In the genomic region with DNA sequence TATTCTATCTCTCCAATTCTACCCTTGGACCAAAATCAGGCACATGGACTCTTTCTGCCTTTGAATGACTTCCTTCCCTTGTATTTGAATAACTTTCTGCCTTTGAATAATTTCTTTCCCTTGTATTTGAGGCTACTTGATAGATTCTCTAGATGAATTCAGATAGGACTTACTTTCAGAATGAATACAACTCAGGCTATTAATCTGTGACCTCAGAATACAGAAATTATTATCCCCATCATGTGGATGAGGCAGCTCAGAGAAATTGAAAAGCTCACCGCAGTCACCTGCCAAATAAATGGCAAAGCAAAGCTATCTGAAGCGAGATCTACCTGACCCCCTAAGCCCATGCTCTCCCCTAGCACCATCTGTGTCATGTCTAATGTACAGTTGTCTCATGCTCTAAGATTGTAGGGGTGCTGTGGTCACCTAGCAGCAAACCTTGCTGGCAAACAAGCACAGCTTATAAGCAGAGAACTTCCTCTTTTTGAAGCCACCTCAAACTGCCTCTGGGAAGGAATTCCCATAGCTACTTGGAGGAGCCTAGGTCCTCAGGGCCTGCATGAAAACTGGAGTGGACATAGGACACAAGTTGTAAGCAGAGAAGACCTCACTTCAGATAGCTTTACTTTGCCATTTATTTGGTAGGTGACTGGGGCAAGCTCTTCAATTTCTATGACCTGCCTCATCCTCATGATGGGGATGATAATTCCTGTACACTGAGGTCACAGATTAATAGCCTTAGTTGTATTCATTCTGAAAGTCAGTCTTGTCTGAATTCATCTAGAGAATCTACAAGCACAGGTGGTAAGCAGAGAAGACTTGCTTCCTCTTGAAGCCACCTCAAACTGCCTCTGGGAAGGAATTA, we compare ENCODE assay signal across 10 cellular contexts.
DNase-seq lines count a peak whose midpoint lies in the region; ATAC-seq and TF ChIP-seq lines count a peak whose summit lies in the region.
"Had no signal": no experiment of that assay in that cellular context is flagged by ENCODE, and none has a peak within 500 bp of the region (broad histone marks: within the 10 kb centered on the region; RNA-seq: fewer than 3 reads in every experiment).

No MANE protein-coding gene starts in this region.

- DNase-seq in Kasumi-1 (lab: John Stamatoyannopoulos, UW) (peak; percentile 70 to 77), natural killer cell (no peak), NCI-H524 (lab: John Stamatoyannopoulos, UW) (no peak), NCI-H510A (lab: John Stamatoyannopoulos, UW) (no peak), GM03348 (ENCODE audit: low spot score) (no peak), caudate nucleus (lab: John Stamatoyannopoulos, UW) (no peak)
- DNase-seq: heart left ventricle, NCI-H1092 treated with DMSO at 0.1 percent for 48 hours had no signal

- no peaks in the 10 kb centered on the region for H3K27me3 Mint-ChIP-seq in natural killer cell (ENCODE audit: low read depth in 2 of 2)

- peaks cover 0 to 2% of the 10 kb centered on the region in 2 donors for H3K9me3 Mint-ChIP-seq in natural killer cell

- H3K4me3 Mint-ChIP-seq in natural killer cell: no peak overlapping the region

- H3K4me1 Mint-ChIP-seq in natural killer cell: peaks cover 23 to 28% of the 10 kb centered on the region in 2 donors

- no peak for TF ChIP-seq CTCF in natural killer cell (IDR thresholded peaks at IDR 0.05)

- peak; percentile 76 for ATAC-seq in GM19043 (IDR thresholded peaks at IDR 0.05; ENCODE audit: low read depth, unreplicated experiment)
- peak; percentile 67 for ATAC-seq in HG02840 (IDR thresholded peaks at IDR 0.05; ENCODE audit: low FRiP score, unreplicated experiment)
- ATAC-seq in natural killer cell: no peak
- ATAC-seq: heart left ventricle had no signal

- intact Hi-C loops in natural killer cell (cut with micrococcal nuclease): no loop called here

- no peaks in the 10 kb centered on the region for H3K36me3 Mint-ChIP-seq in natural killer cell

- H3K27ac Mint-ChIP-seq in natural killer cell: peak overlapping the region; percentile 7 to 11

- H3K27ac ChIP-seq in caudate nucleus (ENCODE audit: low read depth, low read length): no peak overlapping the region
- H3K27ac ChIP-seq: heart left ventricle had no signal

Comparison
In these comparisons a context has a peak if more than half of its experiments do, and no peak if none do; other contexts are left out.
1. ATAC-seq: peak in GM19043 (single experiment) and HG02840 (single experiment); none in natural killer cell (0 of 3).
2. DNase-seq: peak in Kasumi-1 (2 of 2); none in natural killer cell (single experiment), NCI-H524 (0 of 2), NCI-H510A (single experiment), GM03348 (single experiment) and caudate nucleus (0 of 61).